12 cellular contexts compared by ENCODE assay signal in genomic region chr6:24861934-24862333, GRCh38.
DNase-seq lines count a peak whose midpoint lies in the region; ATAC-seq and TF ChIP-seq lines count a peak whose summit lies in the region.
"Had no signal": no experiment of that assay in that cellular context is flagged by ENCODE, and none has a peak within 500 bp of the region (broad histone marks: within the 10 kb centered on the region; RNA-seq: fewer than 3 reads in every experiment).

No MANE protein-coding gene starts in this region.

- peaks cover 100% of the 10 kb centered on the region for H3K36me3 Mint-ChIP-seq in CD4-positive, alpha-beta T cell (ENCODE audit: low read depth)
- peaks cover 26% of the 10 kb centered on the region for H3K36me3 Mint-ChIP-seq in HFFc6 (ENCODE audit: low read depth)

- H3K27ac Mint-ChIP-seq in CD4-positive, alpha-beta T cell, result peak overlapping the region; percentile 93
- H3K27ac Mint-ChIP-seq in HFFc6, result no peak overlapping the region

- no peak for ATAC-seq in CD4-positive, alpha-beta T cell (ENCODE audit: poor library complexity)
- ATAC-seq in GM19035 (IDR thresholded peaks at IDR 0.05; ENCODE audit: unreplicated experiment) (peak; percentile 69), HG02981 (IDR thresholded peaks at IDR 0.05; ENCODE audit: unreplicated experiment) (peak; percentile 65), HG03045 (IDR thresholded peaks at IDR 0.05; ENCODE audit: unreplicated experiment) (no peak)

- H3K27me3 ChIP-seq in CD4-positive, alpha-beta T cell (ENCODE audit: control insufficient read depth, insufficient read depth, low read length), result no peaks in the 10 kb centered on the region

- no peak for DNase-seq in CD4-positive, alpha-beta T cell
- peak; percentile 30 for DNase-seq in SKM-1 treated with dmso at 0.1 percent for 144 hours (lab: John Stamatoyannopoulos, UW; ENCODE audit: unreplicated experiment)
- no peak for DNase-seq in H4 (ENCODE audit: low spot score)
- DNase-seq in HFFc6, result no peak
- no peak for DNase-seq in NCI-H526 treated with DMSO at 0.1 percent for 48 hours (lab: John Stamatoyannopoulos, UW)
- DNase-seq: amniotic stem cell, NCI-H2081, T-helper 9 cell had no signal

- no peaks in the 10 kb centered on the region for H3K9me3 ChIP-seq in CD4-positive, alpha-beta T cell (ENCODE audit: control insufficient read depth, low read length)

- intact Hi-C loops in CD4-positive, alpha-beta T cell (cut with DNase I, micrococcal nuclease), result loop anchor here (2.0 to 5.0 kb wide), 2 partner anchors 45 to 71 kb away; no protein-coding TSS in a partner anchor

- no peaks in the 10 kb centered on the region for H3K27me3 Mint-ChIP-seq in CD4-positive, alpha-beta T cell
- no peaks in the 10 kb centered on the region; the same call in 1 of the 2 replicates for H3K27me3 Mint-ChIP-seq in HFFc6 (ENCODE audit: insufficient read depth)

- H3K9me3 Mint-ChIP-seq in CD4-positive, alpha-beta T cell, result no peaks in the 10 kb centered on the region
- H3K9me3 Mint-ChIP-seq in HFFc6, result no peaks in the 10 kb centered on the region

- H3K4me3 Mint-ChIP-seq in CD4-positive, alpha-beta T cell, result no peak overlapping the region
- H3K4me3 Mint-ChIP-seq in HFFc6, result no peak overlapping the region

- no peak for TF ChIP-seq CTCF in CD4-positive, alpha-beta T cell (IDR thresholded peaks at IDR 0.05)
- no peak for TF ChIP-seq CTCF in HFFc6 (IDR thresholded peaks at IDR 0.05)

- POLR2A ChIA-PET in CD4-positive, alpha-beta T cell (lab: Charles Lee), result interaction anchor here (1.0 to 1.8 kb wide), 6 partner anchors 20 to 156 kb away, joined by 3 to 7 read pairs (median 4); no protein-coding TSS in a partner anchor

- peaks cover 98% of the 10 kb centered on the region for H3K4me1 Mint-ChIP-seq in CD4-positive, alpha-beta T cell (ENCODE audit: low read depth)
- peaks cover 31% of the 10 kb centered on the region for H3K4me1 Mint-ChIP-seq in HFFc6 (ENCODE audit: low read depth)

- H3K27ac ChIP-seq in CD4-positive, alpha-beta T cell (ENCODE audit: low read depth, low read length), result peak overlapping the region; percentile 78
- H3K27ac ChIP-seq: C4-2B had no signal

- CTCF ChIA-PET in CD4-positive, alpha-beta T cell (lab: Charles Lee), result interaction anchor here (1.1 to 1.3 kb wide), 2 partner anchors 27 to 156 kb away, joined by 3 to 6 read pairs; no protein-coding TSS in a partner anchor

Comparison
In these comparisons a context has a peak if more than half of its experiments do, and no peak if none do; other contexts are left out.
1. ATAC-seq: peak in GM19035 (single experiment) and HG02981 (single experiment); none in CD4-positive, alpha-beta T cell (single experiment) and HG03045 (single experiment).